2 cellular contexts compared by ENCODE assay signal in the genomic region with DNA sequence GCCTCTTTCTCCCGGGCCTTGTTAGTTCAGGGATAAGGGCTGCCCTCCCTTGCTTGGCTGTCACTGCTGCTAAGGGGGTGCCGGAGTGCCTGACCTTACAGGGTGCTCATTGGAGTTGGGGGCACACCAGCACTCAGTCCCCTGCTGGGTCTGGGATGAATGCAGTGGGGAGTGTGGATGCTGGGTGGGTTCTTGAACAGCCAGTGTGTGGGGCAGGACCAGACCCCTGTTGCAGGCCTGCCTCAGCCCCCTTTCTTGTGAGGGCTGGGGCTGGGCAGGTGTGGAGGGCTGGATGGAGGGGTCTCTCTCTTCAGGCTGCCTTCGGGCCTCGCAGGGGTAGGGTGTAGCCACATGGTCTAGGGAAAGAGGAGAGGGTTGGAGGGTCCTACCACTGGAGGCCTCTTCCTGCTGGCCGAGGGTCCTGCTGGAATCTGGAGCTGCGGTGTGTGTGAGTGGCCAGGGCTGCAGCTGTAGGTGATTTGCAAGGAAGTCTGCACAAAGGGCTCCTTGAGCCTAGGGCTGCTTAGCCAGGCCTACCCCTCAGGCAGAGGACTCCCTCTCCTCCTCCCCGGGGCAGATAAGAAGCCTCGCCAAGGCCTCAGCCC.
A peak's percentile ranks its signal among the peaks of the same experiment; 100 is the strongest.
TF ChIP-seq lines count a peak whose summit lies in the region.

No MANE protein-coding gene starts in this region.

TF ChIP-seq in HEK293, 187 proteins besides CTCF, POLR2A, EP300 and RAD21 (continued from another document and continues in another):
- TF ChIP-seq, protein P1, sequence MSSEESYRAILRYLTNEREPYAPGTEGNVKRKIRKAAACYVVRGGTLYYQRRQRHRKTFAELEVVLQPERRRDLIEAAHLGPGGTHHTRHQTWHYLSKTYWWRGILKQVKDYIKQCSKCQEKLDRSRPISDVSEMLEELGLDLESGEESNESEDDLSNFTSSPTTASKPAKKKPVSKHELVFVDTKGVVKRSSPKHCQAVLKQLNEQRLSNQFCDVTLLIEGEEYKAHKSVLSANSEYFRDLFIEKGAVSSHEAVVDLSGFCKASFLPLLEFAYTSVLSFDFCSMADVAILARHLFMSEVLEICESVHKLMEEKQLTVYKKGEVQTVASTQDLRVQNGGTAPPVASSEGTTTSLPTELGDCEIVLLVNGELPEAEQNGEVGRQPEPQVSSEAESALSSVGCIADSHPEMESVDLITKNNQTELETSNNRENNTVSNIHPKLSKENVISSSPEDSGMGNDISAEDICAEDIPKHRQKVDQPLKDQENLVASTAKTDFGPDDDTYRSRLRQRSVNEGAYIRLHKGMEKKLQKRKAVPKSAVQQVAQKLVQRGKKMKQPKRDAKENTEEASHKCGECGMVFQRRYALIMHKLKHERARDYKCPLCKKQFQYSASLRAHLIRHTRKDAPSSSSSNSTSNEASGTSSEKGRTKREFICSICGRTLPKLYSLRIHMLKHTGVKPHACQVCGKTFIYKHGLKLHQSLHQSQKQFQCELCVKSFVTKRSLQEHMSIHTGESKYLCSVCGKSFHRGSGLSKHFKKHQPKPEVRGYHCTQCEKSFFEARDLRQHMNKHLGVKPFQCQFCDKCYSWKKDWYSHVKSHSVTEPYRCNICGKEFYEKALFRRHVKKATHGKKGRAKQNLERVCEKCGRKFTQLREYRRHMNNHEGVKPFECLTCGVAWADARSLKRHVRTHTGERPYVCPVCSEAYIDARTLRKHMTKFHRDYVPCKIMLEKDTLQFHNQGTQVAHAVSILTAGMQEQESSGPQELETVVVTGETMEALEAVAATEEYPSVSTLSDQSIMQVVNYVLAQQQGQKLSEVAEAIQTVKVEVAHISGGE (tag by site-specific recombination; conservative IDR thresholded peaks at IDR 0.05; ENCODE audit: low read depth) = no peak
- no peak for TF ChIP-seq ZBTB1 (tag by site-specific recombination; IDR thresholded peaks at IDR 0.05)
- no peak for TF ChIP-seq YY1 (tag by site-specific recombination; IDR thresholded peaks at IDR 0.05)
- peak; percentile 33; the same call in 1 of the 2 replicates for TF ChIP-seq ZNF335 (tag by site-specific recombination; conservative IDR thresholded peaks at IDR 0.05)
- TF ChIP-seq ZNF510 (tag by site-specific recombination; IDR thresholded peaks at IDR 0.05; ENCODE audit: insufficient replicate concordance) = no peak
- no peak for TF ChIP-seq ZNF561 (tag by site-specific recombination; IDR thresholded peaks at IDR 0.05; ENCODE audit: borderline replicate concordance)
- TF ChIP-seq SALL2 (tag by site-specific recombination; IDR thresholded peaks at IDR 0.05; ENCODE audit: borderline replicate concordance) = 0 out of 2 replicates have a peak, but pooled peaks have one; percentile 54
- 0 out of 2 replicates have a peak, but pooled peaks have one; percentile 43 for TF ChIP-seq ZNF521 (tag by site-specific recombination; IDR thresholded peaks at IDR 0.05)
- TF ChIP-seq, protein P2, sequence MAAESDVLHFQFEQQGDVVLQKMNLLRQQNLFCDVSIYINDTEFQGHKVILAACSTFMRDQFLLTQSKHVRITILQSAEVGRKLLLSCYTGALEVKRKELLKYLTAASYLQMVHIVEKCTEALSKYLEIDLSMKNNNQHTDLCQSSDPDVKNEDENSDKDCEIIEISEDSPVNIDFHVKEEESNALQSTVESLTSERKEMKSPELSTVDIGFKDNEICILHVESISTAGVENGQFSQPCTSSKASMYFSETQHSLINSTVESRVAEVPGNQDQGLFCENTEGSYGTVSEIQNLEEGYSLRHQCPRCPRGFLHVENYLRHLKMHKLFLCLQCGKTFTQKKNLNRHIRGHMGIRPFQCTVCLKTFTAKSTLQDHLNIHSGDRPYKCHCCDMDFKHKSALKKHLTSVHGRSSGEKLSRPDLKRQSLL (tag by site-specific recombination; IDR thresholded peaks at IDR 0.05) = no peak
- TF ChIP-seq ZFP3 (tag by site-specific recombination; IDR thresholded peaks at IDR 0.05; ENCODE audit: low read depth) = no peak
- no peak for TF ChIP-seq ZNF404 (tag by site-specific recombination; IDR thresholded peaks at IDR 0.05)
- no peak for TF ChIP-seq ZNF16 (tag by site-specific recombination; IDR thresholded peaks at IDR 0.05; ENCODE audit: low read depth)
- no peak for TF ChIP-seq SCRT1 (tag by site-specific recombination; IDR thresholded peaks at IDR 0.05; ENCODE audit: borderline replicate concordance)
- TF ChIP-seq, protein P3, sequence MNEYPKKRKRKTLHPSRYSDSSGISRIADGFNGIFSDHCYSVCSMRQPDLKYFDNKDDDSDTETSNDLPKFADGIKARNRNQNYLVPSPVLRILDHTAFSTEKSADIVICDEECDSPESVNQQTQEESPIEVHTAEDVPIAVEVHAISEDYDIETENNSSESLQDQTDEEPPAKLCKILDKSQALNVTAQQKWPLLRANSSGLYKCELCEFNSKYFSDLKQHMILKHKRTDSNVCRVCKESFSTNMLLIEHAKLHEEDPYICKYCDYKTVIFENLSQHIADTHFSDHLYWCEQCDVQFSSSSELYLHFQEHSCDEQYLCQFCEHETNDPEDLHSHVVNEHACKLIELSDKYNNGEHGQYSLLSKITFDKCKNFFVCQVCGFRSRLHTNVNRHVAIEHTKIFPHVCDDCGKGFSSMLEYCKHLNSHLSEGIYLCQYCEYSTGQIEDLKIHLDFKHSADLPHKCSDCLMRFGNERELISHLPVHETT (tag by site-specific recombination; IDR thresholded peaks at IDR 0.05) = no peak
- TF ChIP-seq ZNF658 (tag by site-specific recombination; IDR thresholded peaks at IDR 0.05) = no peak
- no peak for TF ChIP-seq BCL11A (tag by site-specific recombination; IDR thresholded peaks at IDR 0.05; ENCODE audit: low read depth)
- TF ChIP-seq, protein P4, sequence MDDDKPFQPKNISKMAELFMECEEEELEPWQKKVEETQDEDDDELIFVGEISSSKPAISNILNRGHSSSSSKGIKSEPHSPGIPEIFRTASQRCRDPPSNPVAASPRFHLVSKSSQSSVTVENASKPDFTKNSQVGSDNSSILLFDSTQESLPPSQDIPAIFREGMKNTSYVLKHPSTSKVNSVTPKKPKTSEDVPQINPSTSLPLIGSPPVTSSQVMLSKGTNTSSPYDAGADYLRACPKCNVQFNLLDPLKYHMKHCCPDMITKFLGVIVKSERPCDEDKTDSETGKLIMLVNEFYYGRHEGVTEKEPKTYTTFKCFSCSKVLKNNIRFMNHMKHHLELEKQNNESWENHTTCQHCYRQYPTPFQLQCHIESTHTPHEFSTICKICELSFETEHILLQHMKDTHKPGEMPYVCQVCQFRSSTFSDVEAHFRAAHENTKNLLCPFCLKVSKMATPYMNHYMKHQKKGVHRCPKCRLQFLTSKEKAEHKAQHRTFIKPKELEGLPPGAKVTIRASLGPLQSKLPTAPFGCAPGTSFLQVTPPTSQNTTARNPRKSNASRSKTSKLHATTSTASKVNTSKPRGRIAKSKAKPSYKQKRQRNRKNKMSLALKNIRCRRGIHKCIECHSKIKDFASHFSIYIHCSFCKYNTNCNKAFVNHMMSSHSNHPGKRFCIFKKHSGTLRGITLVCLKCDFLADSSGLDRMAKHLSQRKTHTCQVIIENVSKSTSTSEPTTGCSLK (tag by site-specific recombination; IDR thresholded peaks at IDR 0.05) = no peak
- TF ChIP-seq TCF7L2 (IDR thresholded peaks at IDR 0.05; ENCODE audit: borderline replicate concordance, low read depth, low read length) = no peak
- TF ChIP-seq ZBTB8A (tag by site-specific recombination; IDR thresholded peaks at IDR 0.05) = no peak

TF ChIP-seq in HepG2, 621 proteins besides CTCF, POLR2A, EP300 and RAD21 (continued from another document and continues in another):
- TF ChIP-seq, protein P5, sequence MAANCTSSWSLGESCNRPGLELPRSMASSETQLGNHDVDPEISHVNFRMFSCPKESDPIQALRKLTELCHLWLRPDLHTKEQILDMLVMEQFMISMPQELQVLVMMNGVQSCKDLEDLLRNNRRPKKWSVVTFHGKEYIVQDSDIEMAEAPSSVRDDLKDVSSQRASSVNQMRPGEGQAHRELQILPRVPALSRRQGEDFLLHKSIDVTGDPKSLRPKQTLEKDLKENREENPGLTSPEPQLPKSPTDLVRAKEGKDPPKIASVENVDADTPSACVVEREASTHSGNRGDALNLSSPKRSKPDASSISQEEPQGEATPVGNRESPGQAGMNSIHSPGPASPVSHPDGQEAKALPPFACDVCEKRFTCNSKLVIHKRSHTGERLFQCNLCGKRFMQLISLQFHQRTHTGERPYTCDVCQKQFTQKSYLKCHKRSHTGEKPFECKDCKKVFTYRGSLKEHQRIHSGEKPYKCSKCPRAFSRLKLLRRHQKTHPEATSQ (CRISPR knock-in tag; IDR thresholded peaks at IDR 0.05; ENCODE audit: borderline replicate concordance) = 0 out of 2 replicates have a peak, but pooled peaks have one; percentile 75
- TF ChIP-seq, protein P6, sequence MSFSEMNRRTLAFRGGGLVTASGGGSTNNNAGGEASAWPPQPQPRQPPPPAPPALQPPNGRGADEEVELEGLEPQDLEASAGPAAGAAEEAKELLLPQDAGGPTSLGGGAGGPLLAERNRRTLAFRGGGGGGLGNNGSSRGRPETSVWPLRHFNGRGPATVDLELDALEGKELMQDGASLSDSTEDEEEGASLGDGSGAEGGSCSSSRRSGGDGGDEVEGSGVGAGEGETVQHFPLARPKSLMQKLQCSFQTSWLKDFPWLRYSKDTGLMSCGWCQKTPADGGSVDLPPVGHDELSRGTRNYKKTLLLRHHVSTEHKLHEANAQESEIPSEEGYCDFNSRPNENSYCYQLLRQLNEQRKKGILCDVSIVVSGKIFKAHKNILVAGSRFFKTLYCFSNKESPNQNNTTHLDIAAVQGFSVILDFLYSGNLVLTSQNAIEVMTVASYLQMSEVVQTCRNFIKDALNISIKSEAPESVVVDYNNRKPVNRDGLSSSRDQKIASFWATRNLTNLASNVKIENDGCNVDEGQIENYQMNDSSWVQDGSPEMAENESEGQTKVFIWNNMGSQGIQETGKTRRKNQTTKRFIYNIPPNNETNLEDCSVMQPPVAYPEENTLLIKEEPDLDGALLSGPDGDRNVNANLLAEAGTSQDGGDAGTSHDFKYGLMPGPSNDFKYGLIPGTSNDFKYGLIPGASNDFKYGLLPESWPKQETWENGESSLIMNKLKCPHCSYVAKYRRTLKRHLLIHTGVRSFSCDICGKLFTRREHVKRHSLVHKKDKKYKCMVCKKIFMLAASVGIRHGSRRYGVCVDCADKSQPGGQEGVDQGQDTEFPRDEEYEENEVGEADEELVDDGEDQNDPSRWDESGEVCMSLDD (CRISPR knock-in tag; IDR thresholded peaks at IDR 0.05; ENCODE audit: borderline replicate concordance) = 0 out of 2 replicates have a peak, but pooled peaks have one; percentile 5
- peak; percentile 86 for TF ChIP-seq RBM22 (optimal IDR thresholded peaks at IDR 0.05; ENCODE audit: low read length)
- peak; percentile 58; the same call in 1 of the 2 replicates for TF ChIP-seq ZNF724P (CRISPR knock-in tag; IDR thresholded peaks at IDR 0.05; ENCODE audit: borderline replicate concordance)
- 0 out of 2 replicates have a peak, but pooled peaks have one; percentile 5 for TF ChIP-seq ZMYM4 (CRISPR knock-in tag; IDR thresholded peaks at IDR 0.05)
- peak; percentile 23 for TF ChIP-seq KDM2A (CRISPR knock-in tag; IDR thresholded peaks at IDR 0.05; ENCODE audit: borderline replicate concordance, low read depth)
- TF ChIP-seq HNRNPL (IDR thresholded peaks at IDR 0.05; ENCODE audit: low read depth, low read length) = no peak
- no peak for TF ChIP-seq ZNF383 (CRISPR knock-in tag; IDR thresholded peaks at IDR 0.05; ENCODE audit: borderline replicate concordance)
- 0 out of 2 replicates have a peak, but pooled peaks have one; percentile 46 for TF ChIP-seq ATF7-NPFF (CRISPR knock-in tag; IDR thresholded peaks at IDR 0.05; ENCODE audit: low read depth)
- TF ChIP-seq AGO2 (optimal IDR thresholded peaks at IDR 0.05; ENCODE audit: low read depth, low read length) = peak; percentile 98
- 0 out of 2 replicates have a peak, but pooled peaks have one; percentile 31 for TF ChIP-seq MTA1 (CRISPR knock-in tag; IDR thresholded peaks at IDR 0.05; ENCODE audit: borderline replicate concordance)
- TF ChIP-seq, protein P7, sequence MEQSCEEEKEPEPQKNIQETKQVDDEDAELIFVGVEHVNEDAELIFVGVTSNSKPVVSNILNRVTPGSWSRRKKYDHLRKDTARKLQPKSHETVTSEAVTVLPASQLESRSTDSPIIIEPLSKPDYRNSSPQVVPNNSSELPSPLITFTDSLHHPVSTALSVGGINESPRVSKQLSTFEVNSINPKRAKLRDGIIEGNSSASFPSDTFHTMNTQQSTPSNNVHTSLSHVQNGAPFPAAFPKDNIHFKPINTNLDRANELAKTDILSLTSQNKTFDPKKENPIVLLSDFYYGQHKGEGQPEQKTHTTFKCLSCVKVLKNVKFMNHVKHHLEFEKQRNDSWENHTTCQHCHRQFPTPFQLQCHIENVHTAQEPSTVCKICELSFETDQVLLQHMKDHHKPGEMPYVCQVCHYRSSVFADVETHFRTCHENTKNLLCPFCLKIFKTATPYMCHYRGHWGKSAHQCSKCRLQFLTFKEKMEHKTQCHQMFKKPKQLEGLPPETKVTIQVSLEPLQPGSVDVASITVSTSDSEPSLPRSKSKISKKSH (CRISPR knock-in tag; IDR thresholded peaks at IDR 0.05; ENCODE audit: borderline replicate concordance) = 0 out of 2 replicates have a peak, but pooled peaks have one; percentile 47
- TF ChIP-seq POLR2G (IDR thresholded peaks at IDR 0.05; ENCODE audit: low read depth, low read length) = peak; percentile 53
- TF ChIP-seq BRCA1 (CRISPR knock-in tag; IDR thresholded peaks at IDR 0.05) = no peak; the same call in 1 of the 2 replicates
- peak; percentile 84 for TF ChIP-seq ZBTB7A (CRISPR knock-in tag; IDR thresholded peaks at IDR 0.05)
- TF ChIP-seq ZNF124 (CRISPR knock-in tag; IDR thresholded peaks at IDR 0.05) = 0 out of 2 replicates have a peak, but pooled peaks have one; percentile 11
- TF ChIP-seq ZNF326 (CRISPR knock-in tag; IDR thresholded peaks at IDR 0.05; ENCODE audit: borderline replicate concordance) = peak; percentile 45; the same call in 1 of the 2 replicates
- TF ChIP-seq, protein P8, sequence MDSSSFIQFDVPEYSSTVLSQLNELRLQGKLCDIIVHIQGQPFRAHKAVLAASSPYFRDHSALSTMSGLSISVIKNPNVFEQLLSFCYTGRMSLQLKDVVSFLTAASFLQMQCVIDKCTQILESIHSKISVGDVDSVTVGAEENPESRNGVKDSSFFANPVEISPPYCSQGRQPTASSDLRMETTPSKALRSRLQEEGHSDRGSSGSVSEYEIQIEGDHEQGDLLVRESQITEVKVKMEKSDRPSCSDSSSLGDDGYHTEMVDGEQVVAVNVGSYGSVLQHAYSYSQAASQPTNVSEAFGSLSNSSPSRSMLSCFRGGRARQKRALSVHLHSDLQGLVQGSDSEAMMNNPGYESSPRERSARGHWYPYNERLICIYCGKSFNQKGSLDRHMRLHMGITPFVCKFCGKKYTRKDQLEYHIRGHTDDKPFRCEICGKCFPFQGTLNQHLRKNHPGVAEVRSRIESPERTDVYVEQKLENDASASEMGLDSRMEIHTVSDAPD (CRISPR knock-in tag; IDR thresholded peaks at IDR 0.05) = peak; percentile 56; the same call in 1 of the 2 replicates
- peak; percentile 100 for TF ChIP-seq ZC3H13 (CRISPR knock-in tag; IDR thresholded peaks at IDR 0.05)
- TF ChIP-seq FOSL2 (CRISPR knock-in tag; IDR thresholded peaks at IDR 0.05) = peak; percentile 7; the same call in 1 of the 2 replicates
